Comparison of ENCODE assay signal across 13 cellular contexts in the genomic region with DNA sequence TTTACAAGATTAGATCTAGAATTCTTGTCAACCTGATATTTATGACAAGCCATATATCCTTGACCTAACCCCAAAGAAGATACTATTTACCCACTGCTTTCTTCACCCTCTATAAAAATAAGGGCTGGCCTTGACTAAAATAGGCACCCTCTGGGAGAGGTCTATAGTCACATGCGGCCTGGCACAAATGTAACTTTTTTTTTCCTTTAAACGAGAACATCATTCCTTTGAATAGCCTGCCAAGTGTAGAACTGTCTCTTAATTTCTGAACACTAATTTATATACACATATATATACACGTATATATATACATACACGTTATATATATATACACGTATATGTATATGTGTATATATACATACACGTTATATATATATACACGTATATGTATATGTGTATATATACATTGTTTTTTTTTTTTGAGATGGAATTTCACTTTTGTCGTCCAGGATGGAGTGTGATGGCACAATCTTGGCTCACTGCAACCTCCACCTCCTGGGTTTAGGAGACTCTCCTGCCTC. TPM values are rescaled to one million over a fixed set of nuclear protein-coding genes. Genes with fewer than 3 reads are reported as not detected.
A peak's percentile ranks its signal among the peaks of the same experiment; 100 is the strongest.
DNase-seq lines count a peak whose midpoint lies in the region; ATAC-seq and TF ChIP-seq lines count a peak whose summit lies in the region.
"Had no signal": no experiment of that assay in that cellular context is flagged by ENCODE, and none has a peak within 500 bp of the region (broad histone marks: within the 10 kb centered on the region; RNA-seq: fewer than 3 reads in every experiment).

No MANE protein-coding gene starts in this region.

- H3K9me3 Mint-ChIP-seq in activated CD8-positive, alpha-beta T cell treated with anti-CD3 and anti-CD28 coated beads for 36 hours = peaks cover under 1% of the 10 kb centered on the region
- H3K9me3 Mint-ChIP-seq in activated CD8-positive, alpha-beta T cell treated with anti-CD3 and anti-CD28 coated beads, Interleukin-2, amount 10 ng/mL, durations not matched to agents 7 days and 5 days (ENCODE audit: insufficient read depth) = peaks cover 3% of the 10 kb centered on the region

- H3K36me3 ChIP-seq in breast epithelium = no peaks in the 10 kb centered on the region
- H3K36me3 ChIP-seq in lower lobe of right lung = no peaks in the 10 kb centered on the region
- H3K36me3 ChIP-seq in testis (ENCODE audit: low read depth, missing control alignments) = no peaks in the 10 kb centered on the region
- H3K36me3 ChIP-seq: pancreas, tibial nerve had no signal

- intact Hi-C loops in activated CD8-positive, alpha-beta T cell treated with anti-CD3 and anti-CD28 coated beads for 36 hours (cut with micrococcal nuclease) = no loop called here
- intact Hi-C loops in breast epithelium (cut with DNase I; ENCODE audit: low total_unique reads) (no loop called here), lower lobe of right lung (cut with DNase I) (no loop called here), testis (cut with DNase I; ENCODE audit: low total_unique reads) (no loop called here)

- peaks cover 68% of the 10 kb centered on the region for H3K4me1 Mint-ChIP-seq in activated CD8-positive, alpha-beta T cell treated with anti-CD3 and anti-CD28 coated beads for 36 hours (ENCODE audit: low read depth)
- H3K4me1 Mint-ChIP-seq in activated CD8-positive, alpha-beta T cell treated with anti-CD3 and anti-CD28 coated beads, Interleukin-2, amount 10 ng/mL, durations not matched to agents 7 days and 5 days (ENCODE audit: low read depth) = peaks cover 49% of the 10 kb centered on the region

- H3K4me3 Mint-ChIP-seq in activated CD8-positive, alpha-beta T cell treated with anti-CD3 and anti-CD28 coated beads for 36 hours = no peak overlapping the region
- H3K4me3 Mint-ChIP-seq in activated CD8-positive, alpha-beta T cell treated with anti-CD3 and anti-CD28 coated beads, Interleukin-2, amount 10 ng/mL, durations not matched to agents 7 days and 5 days = no peak overlapping the region
- H3K4me3 Mint-ChIP-seq: WTC11 had no signal

- H3K27me3 ChIP-seq in breast epithelium = no peaks in the 10 kb centered on the region
- H3K27me3 ChIP-seq in lower lobe of right lung (ENCODE audit: low read depth) = no peaks in the 10 kb centered on the region
- H3K27me3 ChIP-seq in testis = no peaks in the 10 kb centered on the region
- H3K27me3 ChIP-seq: pancreas, tibial nerve had no signal

- no peak for TF ChIP-seq CTCF in activated CD8-positive, alpha-beta T cell treated with anti-CD3 and anti-CD28 coated beads for 36 hours (IDR thresholded peaks at IDR 0.05)
- no peak for TF ChIP-seq CTCF in breast epithelium (IDR thresholded peaks at IDR 0.05)
- no peak for TF ChIP-seq CTCF in lower lobe of right lung (IDR thresholded peaks at IDR 0.05)
- TF ChIP-seq CTCF in testis (IDR thresholded peaks at IDR 0.05) = no peak

- H3K9me3 ChIP-seq in breast epithelium (peaks cover 0 to under 1% of the 10 kb centered on the region in 2 donors), lower lobe of right lung (no peaks in the 10 kb centered on the region), testis (no peaks in the 10 kb centered on the region)
- H3K9me3 ChIP-seq: pancreas, tibial nerve had no signal

- peak overlapping the region; percentile 48 for H3K27ac ChIP-seq in breast epithelium
- H3K27ac ChIP-seq in lower lobe of right lung = peak overlapping the region; percentile 2
- H3K27ac ChIP-seq in testis = peak overlapping the region; percentile 0 to 65

- peak overlapping the region; percentile 93 for H3K27ac Mint-ChIP-seq in activated CD8-positive, alpha-beta T cell treated with anti-CD3 and anti-CD28 coated beads for 36 hours
- no peak overlapping the region for H3K27ac Mint-ChIP-seq in activated CD8-positive, alpha-beta T cell treated with anti-CD3 and anti-CD28 coated beads, Interleukin-2, amount 10 ng/mL, durations not matched to agents 7 days and 5 days

- no peak for TF ChIP-seq POLR2A in breast epithelium (IDR thresholded peaks at IDR 0.05)
- TF ChIP-seq POLR2A in testis (IDR thresholded peaks at IDR 0.05) = no peak

- WGBS in testis, 2 donors = 48 to 58% methylated on average over 8 of the region's 8 CpGs

- H3K27me3 Mint-ChIP-seq in activated CD8-positive, alpha-beta T cell treated with anti-CD3 and anti-CD28 coated beads for 36 hours = no peaks in the 10 kb centered on the region
- no peaks in the 10 kb centered on the region for H3K27me3 Mint-ChIP-seq in activated CD8-positive, alpha-beta T cell treated with anti-CD3 and anti-CD28 coated beads, Interleukin-2, amount 10 ng/mL, durations not matched to agents 7 days and 5 days (ENCODE audit: low read depth)

- peaks cover 0 to 25% of the 10 kb centered on the region in 2 donors for H3K4me1 ChIP-seq in breast epithelium
- H3K4me1 ChIP-seq in lower lobe of right lung = peaks cover 59% of the 10 kb centered on the region
- peaks cover 30% of the 10 kb centered on the region for H3K4me1 ChIP-seq in testis

- POLR2A ChIA-PET in activated CD8-positive, alpha-beta T cell treated with anti-CD3 and anti-CD28 coated beads for 36 hours (lab: Charles Lee) = interaction anchor here (0.6 to 11.8 kb wide), 3 partner anchors 12 to 27 kb away, joined by 3 to 79 read pairs (median 4); no protein-coding TSS in a partner anchor
- POLR2A ChIA-PET in activated CD8-positive, alpha-beta T cell treated with anti-CD3 and anti-CD28 coated beads, Interleukin-2, amount 10 ng/mL, durations not matched to agents 7 days and 5 days (lab: Charles Lee) = no interaction called here

- no peak for ATAC-seq in activated CD8-positive, alpha-beta T cell treated with anti-CD3 and anti-CD28 coated beads for 36 hours
- no peak for ATAC-seq in activated CD8-positive, alpha-beta T cell treated with anti-CD3 and anti-CD28 coated beads, Interleukin-2, amount 10 ng/mL, durations not matched to agents 7 days and 5 days
- no peak for ATAC-seq in lower lobe of right lung
- ATAC-seq in HG03045 (IDR thresholded peaks at IDR 0.05; ENCODE audit: unreplicated experiment) = no peak
- ATAC-seq: WTC11 had no signal

- no peak for DNase-seq in activated CD8-positive, alpha-beta T cell treated with anti-CD3 and anti-CD28 coated beads for 36 hours
- DNase-seq in activated CD8-positive, alpha-beta T cell treated with anti-CD3 and anti-CD28 coated beads, Interleukin-2, amount 10 ng/mL, durations not matched to agents 7 days and 5 days = no peak
- DNase-seq in breast epithelium (ENCODE audit: low spot score in 2 of 2) (no peak), lower lobe of right lung (no peak), testis (no peak), NCI-H2227 treated with DMSO at 0.1 percent for 48 hours (lab: John Stamatoyannopoulos, UW) (no peak)
- no peak for DNase-seq in stimulated activated naive CD4-positive, alpha-beta T cell (lab: John Stamatoyannopoulos, UW)
- DNase-seq: activated naive CD4-positive, alpha-beta T cell; pancreas; SHP77 had no signal

- peaks cover 33% of the 10 kb centered on the region for H3K36me3 Mint-ChIP-seq in activated CD8-positive, alpha-beta T cell treated with anti-CD3 and anti-CD28 coated beads for 36 hours (ENCODE audit: low read depth)
- H3K36me3 Mint-ChIP-seq in activated CD8-positive, alpha-beta T cell treated with anti-CD3 and anti-CD28 coated beads, Interleukin-2, amount 10 ng/mL, durations not matched to agents 7 days and 5 days (ENCODE audit: low read depth) = peaks cover 21% of the 10 kb centered on the region

- no peak overlapping the region for H3K4me3 ChIP-seq in breast epithelium
- H3K4me3 ChIP-seq in lower lobe of right lung = no peak overlapping the region
- no peak overlapping the region for H3K4me3 ChIP-seq in testis
- H3K4me3 ChIP-seq: pancreas, tibial nerve had no signal

- CTCF ChIA-PET in activated CD8-positive, alpha-beta T cell treated with anti-CD3 and anti-CD28 coated beads for 36 hours (lab: Charles Lee) = no interaction called here
- CTCF ChIA-PET in activated CD8-positive, alpha-beta T cell treated with anti-CD3 and anti-CD28 coated beads, Interleukin-2, amount 10 ng/mL, durations not matched to agents 7 days and 5 days (lab: Charles Lee) = interaction anchor here (3.3 kb wide), 1 partner anchor 37 kb away, joined by 29 read pairs; no protein-coding TSS in a partner anchor

RNA-seq across cellular contexts. Expression of gene PPTC7, which starts 18.6 kb away (rescaled TPM):
- 10 to 100 TPM; 43.1 to 44.5 TPM for total RNA-seq in activated CD8-positive, alpha-beta T cell treated with anti-CD3 and anti-CD28 coated beads for 36 hours
- 10 to 100 TPM; 24.4 to 26.8 TPM for total RNA-seq in activated CD8-positive, alpha-beta T cell treated with anti-CD3 and anti-CD28 coated beads, Interleukin-2, amount 10 ng/mL, durations not matched to agents 7 days and 5 days
- 10 to 100 TPM; 21.6 to 31.9 (median 26.7) TPM for total RNA-seq in breast epithelium
- 23.6 TPM for total RNA-seq in lower lobe of right lung
- total RNA-seq in testis = 10 to 100 TPM; 29.0 to 30.8 TPM
- 23.7 TPM for polyA plus RNA-seq in testis (ENCODE audit: insufficient read depth, low read depth, low replicate concordance)

RNA-seq across cellular contexts. Expression of gene TCTN1, which starts 49.4 kb away (rescaled TPM):
- 1 to 10 TPM; 7.9 to 8.6 TPM for total RNA-seq in activated CD8-positive, alpha-beta T cell treated with anti-CD3 and anti-CD28 coated beads for 36 hours
- total RNA-seq in activated CD8-positive, alpha-beta T cell treated with anti-CD3 and anti-CD28 coated beads, Interleukin-2, amount 10 ng/mL, durations not matched to agents 7 days and 5 days = 1 to 10 TPM; 5.9 to 7.9 TPM
- total RNA-seq in breast epithelium = 10 to 100 TPM; 43.0 to 76.0 (median 56.3) TPM
- total RNA-seq in lower lobe of right lung = 40.1 TPM
- total RNA-seq in testis = 100 to 1,000 TPM in 1 of 2 donors, 10 to 100 TPM in 1; 75.3 to 109 TPM
- polyA plus RNA-seq in testis (ENCODE audit: insufficient read depth, low read depth, low replicate concordance) = 106 TPM
